In genomic region chr6:50825375-50826036, GRCh38 we compare ENCODE assay signal across 1 cellular context.
A peak's percentile ranks its signal among the peaks of the same experiment; 100 is the strongest.
TF ChIP-seq lines count a peak whose summit lies in the region.

No MANE protein-coding gene starts in this region.

TF ChIP-seq in GM23338, 12 proteins besides CTCF, POLR2A, EP300 and RAD21:
- TF ChIP-seq, protein P1, sequence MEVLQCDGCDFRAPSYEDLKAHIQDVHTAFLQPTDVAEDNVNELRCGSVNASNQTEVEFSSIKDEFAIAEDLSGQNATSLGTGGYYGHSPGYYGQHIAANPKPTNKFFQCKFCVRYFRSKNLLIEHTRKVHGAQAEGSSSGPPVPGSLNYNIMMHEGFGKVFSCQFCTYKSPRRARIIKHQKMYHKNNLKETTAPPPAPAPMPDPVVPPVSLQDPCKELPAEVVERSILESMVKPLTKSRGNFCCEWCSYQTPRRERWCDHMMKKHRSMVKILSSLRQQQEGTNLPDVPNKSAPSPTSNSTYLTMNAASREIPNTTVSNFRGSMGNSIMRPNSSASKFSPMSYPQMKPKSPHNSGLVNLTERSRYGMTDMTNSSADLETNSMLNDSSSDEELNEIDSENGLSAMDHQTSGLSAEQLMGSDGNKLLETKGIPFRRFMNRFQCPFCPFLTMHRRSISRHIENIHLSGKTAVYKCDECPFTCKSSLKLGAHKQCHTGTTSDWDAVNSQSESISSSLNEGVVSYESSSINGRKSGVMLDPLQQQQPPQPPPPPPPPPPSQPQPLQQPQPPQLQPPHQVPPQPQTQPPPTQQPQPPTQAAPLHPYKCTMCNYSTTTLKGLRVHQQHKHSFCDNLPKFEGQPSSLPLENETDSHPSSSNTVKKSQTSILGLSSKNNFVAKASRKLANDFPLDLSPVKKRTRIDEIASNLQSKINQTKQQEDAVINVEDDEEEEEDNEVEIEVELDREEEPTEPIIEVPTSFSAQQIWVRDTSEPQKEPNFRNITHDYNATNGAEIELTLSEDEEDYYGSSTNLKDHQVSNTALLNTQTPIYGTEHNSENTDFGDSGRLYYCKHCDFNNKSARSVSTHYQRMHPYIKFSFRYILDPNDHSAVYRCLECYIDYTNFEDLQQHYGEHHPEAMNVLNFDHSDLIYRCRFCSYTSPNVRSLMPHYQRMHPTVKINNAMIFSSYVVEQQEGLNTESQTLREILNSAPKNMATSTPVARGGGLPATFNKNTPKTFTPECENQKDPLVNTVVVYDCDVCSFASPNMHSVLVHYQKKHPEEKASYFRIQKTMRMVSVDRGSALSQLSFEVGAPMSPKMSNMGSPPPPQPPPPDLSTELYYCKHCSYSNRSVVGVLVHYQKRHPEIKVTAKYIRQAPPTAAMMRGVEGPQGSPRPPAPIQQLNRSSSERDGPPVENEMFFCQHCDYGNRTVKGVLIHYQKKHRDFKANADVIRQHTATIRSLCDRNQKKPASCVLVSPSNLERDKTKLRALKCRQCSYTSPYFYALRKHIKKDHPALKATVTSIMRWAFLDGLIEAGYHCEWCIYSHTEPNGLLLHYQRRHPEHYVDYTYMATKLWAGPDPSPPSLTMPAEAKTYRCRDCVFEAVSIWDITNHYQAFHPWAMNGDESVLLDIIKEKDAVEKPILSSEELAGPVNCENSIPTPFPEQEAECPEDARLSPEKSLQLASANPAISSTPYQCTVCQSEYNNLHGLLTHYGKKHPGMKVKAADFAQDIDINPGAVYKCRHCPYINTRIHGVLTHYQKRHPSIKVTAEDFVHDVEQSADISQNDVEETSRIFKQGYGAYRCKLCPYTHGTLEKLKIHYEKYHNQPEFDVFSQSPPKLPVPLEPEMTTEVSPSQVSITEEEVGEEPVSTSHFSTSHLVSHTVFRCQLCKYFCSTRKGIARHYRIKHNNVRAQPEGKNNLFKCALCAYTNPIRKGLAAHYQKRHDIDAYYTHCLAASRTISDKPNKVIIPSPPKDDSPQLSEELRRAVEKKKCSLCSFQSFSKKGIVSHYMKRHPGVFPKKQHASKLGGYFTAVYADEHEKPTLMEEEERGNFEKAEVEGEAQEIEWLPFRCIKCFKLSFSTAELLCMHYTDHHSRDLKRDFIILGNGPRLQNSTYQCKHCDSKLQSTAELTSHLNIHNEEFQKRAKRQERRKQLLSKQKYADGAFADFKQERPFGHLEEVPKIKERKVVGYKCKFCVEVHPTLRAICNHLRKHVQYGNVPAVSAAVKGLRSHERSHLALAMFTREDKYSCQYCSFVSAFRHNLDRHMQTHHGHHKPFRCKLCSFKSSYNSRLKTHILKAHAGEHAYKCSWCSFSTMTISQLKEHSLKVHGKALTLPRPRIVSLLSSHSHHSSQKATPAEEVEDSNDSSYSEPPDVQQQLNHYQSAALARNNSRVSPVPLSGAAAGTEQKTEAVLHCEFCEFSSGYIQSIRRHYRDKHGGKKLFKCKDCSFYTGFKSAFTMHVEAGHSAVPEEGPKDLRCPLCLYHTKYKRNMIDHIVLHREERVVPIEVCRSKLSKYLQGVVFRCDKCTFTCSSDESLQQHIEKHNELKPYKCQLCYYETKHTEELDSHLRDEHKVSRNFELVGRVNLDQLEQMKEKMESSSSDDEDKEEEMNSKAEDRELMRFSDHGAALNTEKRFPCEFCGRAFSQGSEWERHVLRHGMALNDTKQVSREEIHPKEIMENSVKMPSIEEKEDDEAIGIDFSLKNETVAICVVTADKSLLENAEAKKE (CRISPR knock-in tag; IDR thresholded peaks at IDR 0.05), result no peak
- TF ChIP-seq EZH2phosphoT487 (IDR thresholded peaks at IDR 0.05; ENCODE audit: unreplicated experiment), result no peak
- no peak for TF ChIP-seq JUNB (IDR thresholded peaks at IDR 0.05; ENCODE audit: unreplicated experiment)
- TF ChIP-seq, protein P2, sequence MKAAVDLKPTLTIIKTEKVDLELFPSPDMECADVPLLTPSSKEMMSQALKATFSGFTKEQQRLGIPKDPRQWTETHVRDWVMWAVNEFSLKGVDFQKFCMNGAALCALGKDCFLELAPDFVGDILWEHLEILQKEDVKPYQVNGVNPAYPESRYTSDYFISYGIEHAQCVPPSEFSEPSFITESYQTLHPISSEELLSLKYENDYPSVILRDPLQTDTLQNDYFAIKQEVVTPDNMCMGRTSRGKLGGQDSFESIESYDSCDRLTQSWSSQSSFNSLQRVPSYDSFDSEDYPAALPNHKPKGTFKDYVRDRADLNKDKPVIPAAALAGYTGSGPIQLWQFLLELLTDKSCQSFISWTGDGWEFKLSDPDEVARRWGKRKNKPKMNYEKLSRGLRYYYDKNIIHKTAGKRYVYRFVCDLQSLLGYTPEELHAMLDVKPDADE (IDR thresholded peaks at IDR 0.05), result no peak
- TF ChIP-seq EZH2 (IDR thresholded peaks at IDR 0.05; ENCODE audit: low read depth, unreplicated experiment), result peak; percentile 90
TF ChIP-seq in GM23338: peak in this region for 1.
